9 cellular contexts compared by ENCODE assay signal in the genomic region with DNA sequence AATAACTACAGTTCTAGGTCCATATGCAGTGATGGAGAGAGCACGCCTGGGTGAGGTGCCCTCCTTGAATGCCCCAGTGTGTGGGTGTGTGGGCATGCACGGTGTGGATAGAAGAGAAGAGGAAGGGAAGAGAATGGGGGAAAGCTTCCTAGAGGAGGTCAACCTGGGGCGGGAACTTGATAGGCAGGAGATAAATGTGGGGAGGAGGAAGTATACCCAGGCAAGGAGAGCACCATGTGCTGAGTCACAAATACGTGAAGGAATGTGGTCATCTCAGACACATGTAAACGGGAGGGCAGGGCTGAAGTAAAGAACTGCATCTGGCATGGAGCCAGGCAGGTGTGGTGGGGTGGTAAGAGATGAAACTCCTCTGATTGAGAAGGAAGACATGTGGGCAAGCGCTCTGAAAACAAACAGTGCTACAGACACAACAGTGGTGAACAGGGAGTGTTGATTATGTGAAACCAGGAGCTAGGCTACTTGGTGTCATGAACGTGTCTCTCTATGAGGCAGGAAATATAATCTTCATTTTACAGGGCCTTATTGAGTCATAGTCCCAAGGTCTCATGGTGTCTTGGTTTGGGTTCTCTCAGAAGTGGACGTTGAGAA.
DNase-seq lines count a peak whose midpoint lies in the region; ATAC-seq and TF ChIP-seq lines count a peak whose summit lies in the region.
"Had no signal": no experiment of that assay in that cellular context is flagged by ENCODE, and none has a peak within 500 bp of the region (broad histone marks: within the 10 kb centered on the region; RNA-seq: fewer than 3 reads in every experiment).

No MANE protein-coding gene starts in this region.

- H3K4me3 Mint-ChIP-seq in memory B cell = no peak overlapping the region

- ATAC-seq in GM19372 (IDR thresholded peaks at IDR 0.05; ENCODE audit: low read depth, unreplicated experiment) (peak; percentile 73), HG03442 (IDR thresholded peaks at IDR 0.05; ENCODE audit: unreplicated experiment) (peak; percentile 87), memory B cell (ENCODE audit: low read depth) (peak; percentile 44)

- no peaks in the 10 kb centered on the region for H3K27me3 Mint-ChIP-seq in memory B cell

- TF ChIP-seq POLR2A in spleen (IDR thresholded peaks at IDR 0.05) = no peak

- TF ChIP-seq CTCF in spleen (IDR thresholded peaks at IDR 0.05 in 8 of 11, conservative IDR thresholded peaks at IDR 0.05 in 3 of 11) (no peak), left ventricle myocardium inferior (IDR thresholded peaks at IDR 0.05; ENCODE audit: borderline replicate concordance) (no peak)

- peaks cover 3% of the 10 kb centered on the region for H3K4me1 Mint-ChIP-seq in memory B cell

- no peaks in the 10 kb centered on the region for H3K36me3 Mint-ChIP-seq in memory B cell

- no peaks in the 10 kb centered on the region for H3K9me3 Mint-ChIP-seq in memory B cell

- peak; percentile 61 for DNase-seq in CD1c-positive myeloid dendritic cell (ENCODE audit: extremely low spot score)
- peak; percentile 30 for DNase-seq in activated CD4-positive, alpha-beta T cell treated with anti-CD3 and anti-CD28 coated beads, Interleukin-2, amount 50 U/mL, for 1 hour
- DNase-seq in memory B cell (ENCODE audit: low spot score in 2 of 2) = no peak
- no peak for DNase-seq in spleen
- no peak for DNase-seq in left ventricle myocardium inferior
- DNase-seq in epidermal melanocyte (ENCODE audit: insufficient read length, low spot score) = no peak

- no peaks in the 10 kb centered on the region for H3K27me3 ChIP-seq in spleen (replicated peaks in 1 of 7)
- no peaks in the 10 kb centered on the region for H3K27me3 ChIP-seq in left ventricle myocardium inferior (ENCODE audit: low read depth)
- H3K27me3 ChIP-seq: cardiac muscle cell had no signal

- WGBS in spleen, 5 donors = 49 to 60% (median 51%) methylated on average over 8 of the region's 8 CpGs

- no peak overlapping the region for H3K27ac Mint-ChIP-seq in memory B cell

- intact Hi-C loops in spleen (cut with DNase I; ENCODE audit: low total_unique reads) = no loop called here
- intact Hi-C loops in left ventricle myocardium inferior (cut with micrococcal nuclease) = no loop called here

- H3K9me3 ChIP-seq in spleen (no peaks in the 10 kb centered on the region), left ventricle myocardium inferior (replicated peaks) (no peaks in the 10 kb centered on the region)

- peak overlapping the region in 2 of 8 donors; percentile 21 to 60 for H3K27ac ChIP-seq in spleen
- H3K27ac ChIP-seq in left ventricle myocardium inferior (replicated peaks) = no peak overlapping the region
- H3K27ac ChIP-seq: cardiac muscle cell had no signal

- H3K4me3 ChIP-seq in spleen (no peak overlapping the region), left ventricle myocardium inferior (no peak overlapping the region)
- H3K4me3 ChIP-seq: cardiac muscle cell had no signal

- no peaks in the 10 kb centered on the region for H3K36me3 ChIP-seq in spleen
- H3K36me3 ChIP-seq in left ventricle myocardium inferior = no peaks in the 10 kb centered on the region
- H3K36me3 ChIP-seq: cardiac muscle cell had no signal

- H3K4me1 ChIP-seq in spleen (peaks cover 0 to 59% (median 17%) of the 10 kb centered on the region in 6 donors), left ventricle myocardium inferior (peaks cover 60% of the 10 kb centered on the region)

Comparison
In these comparisons a context has a peak if more than half of its experiments do, and no peak if none do; other contexts are left out.
1. DNase-seq: peak in CD1c-positive myeloid dendritic cell (single experiment) and activated CD4-positive, alpha-beta T cell treated with anti-CD3 and anti-CD28 coated beads, Interleukin-2, amount 50 U/mL, for 1 hour (single experiment); none in memory B cell (0 of 2), spleen (single experiment), left ventricle myocardium inferior (single experiment) and epidermal melanocyte (single experiment).
2. Peak in every context shown above with its lines, with median percentiles within 50 percentile points of each other: ATAC-seq.